In genomic region chr3:134228461-134228860, GRCh38 we compare ENCODE assay signal across 37 cellular contexts.
"Had no signal": no experiment of that assay in that cellular context is flagged by ENCODE, and none has a peak within 500 bp of the region (broad histone marks: within the 10 kb centered on the region; RNA-seq: fewer than 3 reads in every experiment).

No MANE protein-coding gene starts in this region.

- H3K27ac ChIP-seq: ascending aorta, body of pancreas, breast epithelium, KMS-11, Peyer's patch, SJSA1, WERI-Rb-1 had no signal

- H3K4me3 Mint-ChIP-seq: activated CD4-positive, alpha-beta memory T cell treated with anti-CD3 and anti-CD28 coated beads, Interleukin-2, amount 10 ng/mL, durations not matched to agents 7 days and 5 days; activated CD8-positive, alpha-beta memory T cell treated with anti-CD3 and anti-CD28 coated beads, Interleukin-2, amount 10 ng/mL, durations not matched to agents 7 days and 5 days had no signal

- DNase-seq: activated CD4-positive, alpha-beta memory T cell treated with anti-CD3 and anti-CD28 coated beads, Interleukin-2, amount 10 ng/mL, durations not matched to agents 7 days and 5 days; activated CD4-positive, alpha-beta T cell treated with anti-CD3 and anti-CD28 coated beads for 1 hour; activated CD4-positive, alpha-beta T cell treated with anti-CD3 and anti-CD28 coated beads for 48 hours; activated CD4-positive, CD25-positive, alpha-beta regulatory T cell; activated CD8-positive, alpha-beta memory T cell treated with anti-CD3 and anti-CD28 coated beads for 24 hours; activated CD8-positive, alpha-beta memory T cell treated with anti-CD3 and anti-CD28 coated beads, Interleukin-2, amount 10 ng/mL, durations not matched to agents 7 days and 5 days; activated CD8-positive, alpha-beta memory T cell treated with anti-CD3 and anti-CD28 coated beads, Interleukin-2, amount 50 U/mL, for 48 hours; activated effector memory CD4-positive, alpha-beta T cell treated with Interleukin-2 at 50 U/mL for 16 hours; activated naive CD4-positive, alpha-beta T cell treated with anti-CD3 and anti-CD28 coated beads, Interleukin-2, amount 50 U/mL, for 16 hours; activated T-cell treated with anti-CD3 and anti-CD28 coated beads, Interleukin-2, amount 50 U/mL, for 48 hours; amygdala; body of pancreas; MM.1S; MV-4-11; NCI-H1092; NCI-H1436 treated with DMSO at 0.1 percent for 48 hours; NCI-H1694 treated with DMSO at 0.1 percent for 48 hours; NCI-H2029; NCI-H2107; NCI-H2171; NCI-H510A; NCI-H526; NCI-H748 treated with DMSO at 0.1 percent for 48 hours; NK-92 treated with Interleukin-12 subunit alpha and Interleukin-12 subunit beta, amount 100 ng/mL, for 24 hours; PC-3; Peyer's patch; RPMI8226; SHP77 treated with DMSO at 0.1 percent for 48 hours; SW 1271; T-helper 1 cell; T-helper 2 cell; T-helper 9 cell; WERI-Rb-1 had no signal

- H3K9me3 Mint-ChIP-seq: activated CD4-positive, alpha-beta memory T cell treated with anti-CD3 and anti-CD28 coated beads, Interleukin-2, amount 10 ng/mL, durations not matched to agents 7 days and 5 days had no signal

- H3K9me3 ChIP-seq: ascending aorta, body of pancreas, breast epithelium, Peyer's patch, SJSA1 had no signal

- H3K4me2 ChIP-seq: KMS-11 had no signal

- H3K27ac Mint-ChIP-seq: activated CD4-positive, alpha-beta memory T cell treated with anti-CD3 and anti-CD28 coated beads, Interleukin-2, amount 10 ng/mL, durations not matched to agents 7 days and 5 days; activated CD8-positive, alpha-beta memory T cell treated with anti-CD3 and anti-CD28 coated beads, Interleukin-2, amount 10 ng/mL, durations not matched to agents 7 days and 5 days had no signal

- H3K9ac ChIP-seq: KMS-11 had no signal

- H3K4me1 ChIP-seq: breast epithelium had no signal

- H3K36me3 ChIP-seq: ascending aorta, breast epithelium, Peyer's patch, SJSA1, WERI-Rb-1 had no signal

- H3K4me3 ChIP-seq: ascending aorta, body of pancreas, breast epithelium, Peyer's patch, SJSA1 had no signal

- H3K27me3 ChIP-seq: ascending aorta, body of pancreas, breast epithelium, Peyer's patch, SJSA1 had no signal
